In the genomic region with DNA sequence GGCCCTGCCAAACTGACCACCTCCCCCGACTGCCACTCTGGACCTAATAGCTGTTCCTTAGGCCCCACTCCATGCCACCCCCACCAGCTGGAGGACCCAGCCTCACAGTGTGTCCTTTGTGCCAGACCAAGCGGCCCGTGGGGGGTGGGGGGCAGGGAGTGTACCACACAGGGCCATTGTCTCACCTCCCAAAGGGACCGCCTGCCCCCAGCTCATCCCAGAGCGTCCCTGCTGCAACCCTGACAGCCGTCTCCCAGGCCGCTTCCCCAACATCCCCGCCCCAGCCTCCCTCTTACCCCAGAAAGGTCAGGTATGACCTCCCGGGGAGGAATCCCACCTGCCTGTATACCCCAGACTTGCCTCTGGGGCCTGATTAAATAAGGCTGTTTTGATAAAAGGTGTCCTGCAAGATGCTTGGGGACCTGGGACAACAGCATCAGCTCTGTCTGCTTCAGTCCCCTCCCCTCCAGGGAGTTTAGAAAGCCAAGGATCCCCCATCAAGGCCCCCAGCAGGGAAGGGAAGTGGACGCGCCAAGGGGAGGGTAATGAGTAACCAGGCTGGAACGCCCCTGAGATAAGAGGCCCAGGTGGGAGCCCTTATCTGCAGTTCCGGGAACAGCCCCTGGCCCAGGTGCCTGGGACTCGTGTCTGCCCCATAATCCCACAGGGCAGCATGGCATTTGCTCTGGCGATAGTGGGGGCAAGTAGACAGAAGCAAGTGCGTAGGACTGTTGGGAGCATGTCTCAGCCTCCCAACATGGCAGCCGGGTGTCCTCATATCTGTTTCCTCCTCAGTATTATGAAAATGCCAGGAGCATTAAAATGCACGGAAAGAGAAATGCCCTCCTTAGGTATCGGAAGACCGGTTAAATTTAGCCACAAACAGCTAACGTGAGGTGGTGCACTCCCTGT, we compare ENCODE assay signal across 1 cellular context.
A peak's percentile ranks its signal among the peaks of the same experiment; 100 is the strongest.
TF ChIP-seq lines count a peak whose summit lies in the region.

No MANE protein-coding gene starts in this region.

TF ChIP-seq in K562, 482 proteins besides CTCF, POLR2A, EP300 and RAD21 (continued from another document):
- TF ChIP-seq GTF2A2 (tag; IDR thresholded peaks at IDR 0.05): no peak
- TF ChIP-seq HDAC6 (IDR thresholded peaks at IDR 0.05; ENCODE audit: low read depth, low read length): no peak
- TF ChIP-seq, protein P1, sequence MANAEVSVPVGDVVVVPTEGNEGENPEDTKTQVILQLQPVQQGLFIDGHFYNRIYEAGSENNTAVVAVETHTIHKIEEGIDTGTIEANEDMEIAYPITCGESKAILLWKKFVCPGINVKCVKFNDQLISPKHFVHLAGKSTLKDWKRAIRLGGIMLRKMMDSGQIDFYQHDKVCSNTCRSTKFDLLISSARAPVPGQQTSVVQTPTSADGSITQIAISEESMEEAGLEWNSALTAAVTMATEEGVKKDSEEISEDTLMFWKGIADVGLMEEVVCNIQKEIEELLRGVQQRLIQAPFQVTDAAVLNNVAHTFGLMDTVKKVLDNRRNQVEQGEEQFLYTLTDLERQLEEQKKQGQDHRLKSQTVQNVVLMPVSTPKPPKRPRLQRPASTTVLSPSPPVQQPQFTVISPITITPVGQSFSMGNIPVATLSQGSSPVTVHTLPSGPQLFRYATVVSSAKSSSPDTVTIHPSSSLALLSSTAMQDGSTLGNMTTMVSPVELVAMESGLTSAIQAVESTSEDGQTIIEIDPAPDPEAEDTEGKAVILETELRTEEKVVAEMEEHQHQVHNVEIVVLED (CRISPR knock-in tag; IDR thresholded peaks at IDR 0.05): no peak
- TF ChIP-seq POLR2G (IDR thresholded peaks at IDR 0.05; ENCODE audit: low read depth, low read length): peak; percentile 39; the same call in 1 of the 2 replicates
- TF ChIP-seq DIDO1 (tag; IDR thresholded peaks at IDR 0.05; ENCODE audit: low read depth): no peak
- TF ChIP-seq ZNF76 (CRISPR knock-in tag; IDR thresholded peaks at IDR 0.05; ENCODE audit: borderline replicate concordance): no peak
- TF ChIP-seq SPI1 (IDR thresholded peaks at IDR 0.05; ENCODE audit: borderline replicate concordance, low read depth, low read length): peak; percentile 36; the same call in 1 of the 2 replicates
- TF ChIP-seq NFYB (IDR thresholded peaks at IDR 0.05; ENCODE audit: extremely low read depth, insufficient read length): no peak
- TF ChIP-seq, protein P2, sequence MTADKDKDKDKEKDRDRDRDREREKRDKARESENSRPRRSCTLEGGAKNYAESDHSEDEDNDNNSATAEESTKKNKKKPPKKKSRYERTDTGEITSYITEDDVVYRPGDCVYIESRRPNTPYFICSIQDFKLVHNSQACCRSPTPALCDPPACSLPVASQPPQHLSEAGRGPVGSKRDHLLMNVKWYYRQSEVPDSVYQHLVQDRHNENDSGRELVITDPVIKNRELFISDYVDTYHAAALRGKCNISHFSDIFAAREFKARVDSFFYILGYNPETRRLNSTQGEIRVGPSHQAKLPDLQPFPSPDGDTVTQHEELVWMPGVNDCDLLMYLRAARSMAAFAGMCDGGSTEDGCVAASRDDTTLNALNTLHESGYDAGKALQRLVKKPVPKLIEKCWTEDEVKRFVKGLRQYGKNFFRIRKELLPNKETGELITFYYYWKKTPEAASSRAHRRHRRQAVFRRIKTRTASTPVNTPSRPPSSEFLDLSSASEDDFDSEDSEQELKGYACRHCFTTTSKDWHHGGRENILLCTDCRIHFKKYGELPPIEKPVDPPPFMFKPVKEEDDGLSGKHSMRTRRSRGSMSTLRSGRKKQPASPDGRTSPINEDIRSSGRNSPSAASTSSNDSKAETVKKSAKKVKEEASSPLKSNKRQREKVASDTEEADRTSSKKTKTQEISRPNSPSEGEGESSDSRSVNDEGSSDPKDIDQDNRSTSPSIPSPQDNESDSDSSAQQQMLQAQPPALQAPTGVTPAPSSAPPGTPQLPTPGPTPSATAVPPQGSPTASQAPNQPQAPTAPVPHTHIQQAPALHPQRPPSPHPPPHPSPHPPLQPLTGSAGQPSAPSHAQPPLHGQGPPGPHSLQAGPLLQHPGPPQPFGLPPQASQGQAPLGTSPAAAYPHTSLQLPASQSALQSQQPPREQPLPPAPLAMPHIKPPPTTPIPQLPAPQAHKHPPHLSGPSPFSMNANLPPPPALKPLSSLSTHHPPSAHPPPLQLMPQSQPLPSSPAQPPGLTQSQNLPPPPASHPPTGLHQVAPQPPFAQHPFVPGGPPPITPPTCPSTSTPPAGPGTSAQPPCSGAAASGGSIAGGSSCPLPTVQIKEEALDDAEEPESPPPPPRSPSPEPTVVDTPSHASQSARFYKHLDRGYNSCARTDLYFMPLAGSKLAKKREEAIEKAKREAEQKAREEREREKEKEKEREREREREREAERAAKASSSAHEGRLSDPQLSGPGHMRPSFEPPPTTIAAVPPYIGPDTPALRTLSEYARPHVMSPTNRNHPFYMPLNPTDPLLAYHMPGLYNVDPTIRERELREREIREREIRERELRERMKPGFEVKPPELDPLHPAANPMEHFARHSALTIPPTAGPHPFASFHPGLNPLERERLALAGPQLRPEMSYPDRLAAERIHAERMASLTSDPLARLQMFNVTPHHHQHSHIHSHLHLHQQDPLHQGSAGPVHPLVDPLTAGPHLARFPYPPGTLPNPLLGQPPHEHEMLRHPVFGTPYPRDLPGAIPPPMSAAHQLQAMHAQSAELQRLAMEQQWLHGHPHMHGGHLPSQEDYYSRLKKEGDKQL (CRISPR knock-in tag; IDR thresholded peaks at IDR 0.05; ENCODE audit: borderline replicate concordance): no peak
- TF ChIP-seq, protein P3, sequence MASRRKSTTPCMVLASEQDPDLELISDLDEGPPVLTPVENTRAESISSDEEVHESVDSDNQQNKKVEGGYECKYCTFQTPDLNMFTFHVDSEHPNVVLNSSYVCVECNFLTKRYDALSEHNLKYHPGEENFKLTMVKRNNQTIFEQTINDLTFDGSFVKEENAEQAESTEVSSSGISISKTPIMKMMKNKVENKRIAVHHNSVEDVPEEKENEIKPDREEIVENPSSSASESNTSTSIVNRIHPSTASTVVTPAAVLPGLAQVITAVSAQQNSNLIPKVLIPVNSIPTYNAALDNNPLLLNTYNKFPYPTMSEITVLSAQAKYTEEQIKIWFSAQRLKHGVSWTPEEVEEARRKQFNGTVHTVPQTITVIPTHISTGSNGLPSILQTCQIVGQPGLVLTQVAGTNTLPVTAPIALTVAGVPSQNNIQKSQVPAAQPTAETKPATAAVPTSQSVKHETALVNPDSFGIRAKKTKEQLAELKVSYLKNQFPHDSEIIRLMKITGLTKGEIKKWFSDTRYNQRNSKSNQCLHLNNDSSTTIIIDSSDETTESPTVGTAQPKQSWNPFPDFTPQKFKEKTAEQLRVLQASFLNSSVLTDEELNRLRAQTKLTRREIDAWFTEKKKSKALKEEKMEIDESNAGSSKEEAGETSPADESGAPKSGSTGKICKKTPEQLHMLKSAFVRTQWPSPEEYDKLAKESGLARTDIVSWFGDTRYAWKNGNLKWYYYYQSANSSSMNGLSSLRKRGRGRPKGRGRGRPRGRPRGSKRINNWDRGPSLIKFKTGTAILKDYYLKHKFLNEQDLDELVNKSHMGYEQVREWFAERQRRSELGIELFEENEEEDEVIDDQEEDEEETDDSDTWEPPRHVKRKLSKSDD (conservative IDR thresholded peaks at IDR 0.05; ENCODE audit: low read length): no peak
- TF ChIP-seq, protein P4, sequence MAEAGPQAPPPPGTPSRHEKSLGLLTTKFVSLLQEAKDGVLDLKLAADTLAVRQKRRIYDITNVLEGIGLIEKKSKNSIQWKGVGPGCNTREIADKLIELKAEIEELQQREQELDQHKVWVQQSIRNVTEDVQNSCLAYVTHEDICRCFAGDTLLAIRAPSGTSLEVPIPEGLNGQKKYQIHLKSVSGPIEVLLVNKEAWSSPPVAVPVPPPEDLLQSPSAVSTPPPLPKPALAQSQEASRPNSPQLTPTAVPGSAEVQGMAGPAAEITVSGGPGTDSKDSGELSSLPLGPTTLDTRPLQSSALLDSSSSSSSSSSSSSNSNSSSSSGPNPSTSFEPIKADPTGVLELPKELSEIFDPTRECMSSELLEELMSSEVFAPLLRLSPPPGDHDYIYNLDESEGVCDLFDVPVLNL (CRISPR knock-in tag; IDR thresholded peaks at IDR 0.05; ENCODE audit: low read depth): no peak
- no peak for TF ChIP-seq CAMTA2 (CRISPR knock-in tag; conservative IDR thresholded peaks at IDR 0.05)
- TF ChIP-seq, protein P5, sequence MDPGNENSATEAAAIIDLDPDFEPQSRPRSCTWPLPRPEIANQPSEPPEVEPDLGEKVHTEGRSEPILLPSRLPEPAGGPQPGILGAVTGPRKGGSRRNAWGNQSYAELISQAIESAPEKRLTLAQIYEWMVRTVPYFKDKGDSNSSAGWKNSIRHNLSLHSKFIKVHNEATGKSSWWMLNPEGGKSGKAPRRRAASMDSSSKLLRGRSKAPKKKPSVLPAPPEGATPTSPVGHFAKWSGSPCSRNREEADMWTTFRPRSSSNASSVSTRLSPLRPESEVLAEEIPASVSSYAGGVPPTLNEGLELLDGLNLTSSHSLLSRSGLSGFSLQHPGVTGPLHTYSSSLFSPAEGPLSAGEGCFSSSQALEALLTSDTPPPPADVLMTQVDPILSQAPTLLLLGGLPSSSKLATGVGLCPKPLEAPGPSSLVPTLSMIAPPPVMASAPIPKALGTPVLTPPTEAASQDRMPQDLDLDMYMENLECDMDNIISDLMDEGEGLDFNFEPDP (CRISPR knock-in tag; IDR thresholded peaks at IDR 0.05): no peak
- no peak for TF ChIP-seq KDM2B (CRISPR knock-in tag; IDR thresholded peaks at IDR 0.05)
- no peak for TF ChIP-seq GABPA (tag; conservative IDR thresholded peaks at IDR 0.05; ENCODE audit: low read depth)
- TF ChIP-seq GATAD2A (IDR thresholded peaks at IDR 0.05): no peak
- no peak for TF ChIP-seq NR3C1 (CRISPR knock-in tag; IDR thresholded peaks at IDR 0.05)
- TF ChIP-seq CBX3 (IDR thresholded peaks at IDR 0.05; ENCODE audit: borderline replicate concordance in 1 of 2, low read length in 2 of 2): no peak
